In genomic region chr2:6928452-6928851, GRCh38 we compare ENCODE assay signal across 31 cellular contexts. TPM values are rescaled to one million over a fixed set of nuclear protein-coding genes. Genes with fewer than 3 reads are reported as not detected.
A peak's percentile ranks its signal among the peaks of the same experiment; 100 is the strongest.
DNase-seq lines count a peak whose midpoint lies in the region; ATAC-seq, FAIRE-seq and TF ChIP-seq lines count a peak whose summit lies in the region.
"Had no signal": no experiment of that assay in that cellular context is flagged by ENCODE, and none has a peak within 500 bp of the region (broad histone marks: within the 10 kb centered on the region; RNA-seq: fewer than 3 reads in every experiment).

No MANE protein-coding gene starts in this region.

- peak overlapping the region in 3 of 8 donors; percentile 2 to 77 (median 59) for H3K4me3 Mint-ChIP-seq in CD4-positive, alpha-beta memory T cell
- H3K4me3 Mint-ChIP-seq in astrocyte (ENCODE audit: unreplicated experiment) (peak overlapping the region; percentile 24), nephron (no peak overlapping the region)
- H3K4me3 Mint-ChIP-seq: activated CD4-positive, alpha-beta memory T cell treated with anti-CD3 and anti-CD28 coated beads, Interleukin-2, amount 10 ng/mL, durations not matched to agents 7 days and 5 days; H9; WTC11 had no signal

- peaks cover 41% of the 10 kb centered on the region for H3K4me1 ChIP-seq in CD4-positive, alpha-beta memory T cell (ENCODE audit: insufficient read depth, low read length)
- H3K4me1 ChIP-seq in astrocyte (ENCODE audit: insufficient read depth, low read length) = peaks cover 5% of the 10 kb centered on the region
- H3K4me1 ChIP-seq: Peyer's patch had no signal

- H3K4me3 ChIP-seq in CD4-positive, alpha-beta memory T cell (ENCODE audit: low read length in 2 of 2) = no peak overlapping the region
- no peak overlapping the region for H3K4me3 ChIP-seq in astrocyte (ENCODE audit: insufficient read depth, low read depth, low read length)
- H3K4me3 ChIP-seq: gastrocnemius medialis, hepatocyte, K562, ovary, Peyer's patch, smooth muscle cell, transverse colon had no signal

- peaks cover 45% of the 10 kb centered on the region for H4K20me1 ChIP-seq in astrocyte (ENCODE audit: insufficient read depth, low read length)

- H3K27me3 Mint-ChIP-seq in CD4-positive, alpha-beta memory T cell = no peaks in the 10 kb centered on the region
- H3K27me3 Mint-ChIP-seq in astrocyte (ENCODE audit: low read depth, unreplicated experiment) (peaks cover 4% of the 10 kb centered on the region), nephron (ENCODE audit: low read depth) (no peaks in the 10 kb centered on the region)
- H3K27me3 Mint-ChIP-seq: activated CD4-positive, alpha-beta memory T cell treated with anti-CD3 and anti-CD28 coated beads, Interleukin-2, amount 10 ng/mL, durations not matched to agents 7 days and 5 days had no signal

- POLR2A ChIA-PET in CD4-positive, alpha-beta memory T cell (lab: Charles Lee; ENCODE audit: partially characterized antibody) = interaction anchor here (0.9 kb wide), 1 partner anchor 12 kb away, joined by 3 read pairs; no protein-coding TSS in a partner anchor

- CTCF ChIA-PET in CD4-positive, alpha-beta memory T cell (lab: Charles Lee; ENCODE audit: partially characterized antibody) = interaction anchor here (1.8 to 4.0 kb wide), 2 partner anchors 8 to 13 kb away, joined by 4 to 29 read pairs; no protein-coding TSS in a partner anchor

- TF ChIP-seq CTCF in astrocyte (IDR thresholded peaks at IDR 0.05; ENCODE audit: insufficient read depth, low read depth, low read length) (no peak), nephron (IDR thresholded peaks at IDR 0.05; ENCODE audit: unreplicated experiment in 3 of 3) (no peak)

- H2AFZ ChIP-seq in astrocyte (ENCODE audit: low read depth, low read length) = no peak overlapping the region
- H2AFZ ChIP-seq: hepatocyte had no signal

- FAIRE-seq in astrocyte (lab: Jason Lieb, UNC) = no peak
- FAIRE-seq: K562 had no signal

- peak overlapping the region in 4 of 7 donors; percentile 33 to 87 (median 49) for H3K27ac Mint-ChIP-seq in CD4-positive, alpha-beta memory T cell
- H3K27ac Mint-ChIP-seq in astrocyte (ENCODE audit: unreplicated experiment) = no peak overlapping the region
- peak overlapping the region; percentile 6 to 76 (median 17) for H3K27ac Mint-ChIP-seq in nephron
- H3K27ac Mint-ChIP-seq: activated CD4-positive, alpha-beta memory T cell treated with anti-CD3 and anti-CD28 coated beads, Interleukin-2, amount 10 ng/mL, durations not matched to agents 7 days and 5 days; H9; WTC11 had no signal

- peaks cover 0 to 11% (median 3%) of the 10 kb centered on the region in 8 donors for H3K9me3 Mint-ChIP-seq in CD4-positive, alpha-beta memory T cell
- H3K9me3 Mint-ChIP-seq in astrocyte (ENCODE audit: unreplicated experiment) (peaks cover 2% of the 10 kb centered on the region), nephron (no peaks in the 10 kb centered on the region)

- no peak overlapping the region for H3K4me2 ChIP-seq in astrocyte (ENCODE audit: low read length)
- H3K4me2 ChIP-seq: hepatocyte had no signal

- H3K4me1 Mint-ChIP-seq in CD4-positive, alpha-beta memory T cell = peaks cover 49 to 84% (median 61%) of the 10 kb centered on the region in 4 donors
- peaks cover 5% of the 10 kb centered on the region for H3K4me1 Mint-ChIP-seq in astrocyte (ENCODE audit: low read depth, unreplicated experiment)
- peaks cover 67% of the 10 kb centered on the region for H3K4me1 Mint-ChIP-seq in nephron

- H3K9ac ChIP-seq in astrocyte (ENCODE audit: low read length) = no peak overlapping the region

- H3K27me3 ChIP-seq in CD4-positive, alpha-beta memory T cell (ENCODE audit: insufficient read depth, low read length) = no peaks in the 10 kb centered on the region
- H3K27me3 ChIP-seq in astrocyte (ENCODE audit: insufficient read depth, low read length) = no peaks in the 10 kb centered on the region
- H3K27me3 ChIP-seq: gastrocnemius medialis, hepatocyte, ovary, Peyer's patch, transverse colon had no signal

- H3K36me3 Mint-ChIP-seq in CD4-positive, alpha-beta memory T cell = peaks cover 25 to 42% of the 10 kb centered on the region in 2 donors
- H3K36me3 Mint-ChIP-seq in astrocyte (ENCODE audit: low read depth, unreplicated experiment) = peaks cover 1% of the 10 kb centered on the region
- H3K36me3 Mint-ChIP-seq in nephron (ENCODE audit: low read depth) = peaks cover 16% of the 10 kb centered on the region

- intact Hi-C loops in CD4-positive, alpha-beta memory T cell (cut with micrococcal nuclease) = no loop called here

- no peaks in the 10 kb centered on the region for H3K36me3 ChIP-seq in CD4-positive, alpha-beta memory T cell (ENCODE audit: insufficient read depth, low read length)
- H3K36me3 ChIP-seq in astrocyte (ENCODE audit: insufficient read depth, low read length) = no peaks in the 10 kb centered on the region
- H3K36me3 ChIP-seq: gastrocnemius medialis, ovary, Peyer's patch, transverse colon had no signal

- peaks cover 8% of the 10 kb centered on the region for H3K79me2 ChIP-seq in astrocyte (ENCODE audit: insufficient read depth, low read length)

- ATAC-seq in GM21529 (IDR thresholded peaks at IDR 0.05; ENCODE audit: unreplicated experiment) = no peak
- ATAC-seq: gastrocnemius medialis, K562, left colon, WTC11 had no signal

- H3K9me3 ChIP-seq in CD4-positive, alpha-beta memory T cell (ENCODE audit: control insufficient read depth in 1 of 2, low read length in 2 of 2) = no peaks in the 10 kb centered on the region
- H3K9me3 ChIP-seq in astrocyte (ENCODE audit: insufficient read depth, low read depth, low read length) = no peaks in the 10 kb centered on the region
- H3K9me3 ChIP-seq: gastrocnemius medialis, ovary, Peyer's patch, transverse colon had no signal

- no peak overlapping the region for H3K27ac ChIP-seq in CD4-positive, alpha-beta memory T cell (ENCODE audit: low read depth, low read length)
- no peak overlapping the region for H3K27ac ChIP-seq in astrocyte (ENCODE audit: low read depth, low read length)
- H3K27ac ChIP-seq: hepatocyte, ovary, Peyer's patch, transverse colon had no signal

- DNase-seq in activated CD8-positive, alpha-beta memory T cell treated with anti-CD3 and anti-CD28 coated beads, Interleukin-2, amount 50 U/mL, for 48 hours = peak; percentile 30
- DNase-seq in activated CD8-positive, alpha-beta memory T cell treated with anti-CD3 and anti-CD28 coated beads for 24 hours = no peak
- DNase-seq in CD4-positive, alpha-beta memory T cell = no peak
- no peak for DNase-seq in astrocyte (ENCODE audit: low read depth)
- DNase-seq in stimulated activated naive CD4-positive, alpha-beta T cell treated with Interleukin-2 at 50 U/mL for 16 hours (lab: John Stamatoyannopoulos, UW) = no peak
- DNase-seq in kidney tubule cell (ENCODE audit: low spot score) = no peak
- DNase-seq: activated CD4-positive, alpha-beta memory T cell treated with anti-CD3 and anti-CD28 coated beads, Interleukin-2, amount 10 ng/mL, durations not matched to agents 7 days and 5 days; activated naive CD4-positive, alpha-beta T cell treated with Interleukin-2 at 50 U/mL for 16 hours; central memory CD4-positive, alpha-beta T cell; COR-L47; gastrocnemius medialis; GF-D8; H9; left colon; NCI-H1105 treated with DMSO at 0.1 percent for 48 hours; NCI-H1930; NCI-H526 treated with DMSO at 0.1 percent for 48 hours; ovary; Peyer's patch; SHP77 treated with DMSO at 0.1 percent for 48 hours; stimulated activated CD4-positive, alpha-beta T cell treated with anti-CD3 and anti-CD28 coated beads, Interleukin-2, amount 100 ng/mL, for 24 hours; T1000; transverse colon had no signal

RNA-seq across cellular contexts. Expression of gene RNF144A, which starts 11.2 kb away (rescaled TPM):
- total RNA-seq in CD4-positive, alpha-beta memory T cell = 10 to 100 TPM; 34.3 to 41.1 TPM
- polyA plus RNA-seq in CD4-positive, alpha-beta memory T cell = 10 to 100 TPM in 1 of 2 donors, 1 to 10 TPM in 1; 3.9 to 13.3 TPM
- total RNA-seq in astrocyte = 2.9 and 4.9 TPM in 2 replicates

RNA-seq across cellular contexts. Expression of gene RSAD2, which starts 50.9 kb away (rescaled TPM):
- total RNA-seq in CD4-positive, alpha-beta memory T cell = 1 to 10 TPM; 3.8 to 4.9 TPM
- polyA plus RNA-seq in CD4-positive, alpha-beta memory T cell = 10 to 100 TPM in 1 of 2 donors, 1 to 10 TPM in 1; 5.1 to 10.4 TPM
- 9.5 and 11.8 TPM in 2 replicates for total RNA-seq in astrocyte
- total RNA-seq: H9, HT1080, myocyte, smooth muscle cell, WTC11 had no signal
- polyA plus RNA-seq: smooth muscle cell had no signal
